In genomic region chr11:126440792-126441514, GRCh38 we compare ENCODE assay signal across 8 cellular contexts.
DNase-seq lines count a peak whose midpoint lies in the region; ATAC-seq and TF ChIP-seq lines count a peak whose summit lies in the region.

No MANE protein-coding gene starts in this region.

- no peak overlapping the region for H3K4me3 ChIP-seq in retinal pigment epithelial cell (ENCODE audit: low read length)

- DNase-seq in GM03348 (ENCODE audit: low spot score) (peak; percentile 95), NCI-H1694 treated with DMSO at 0.1 percent for 48 hours (lab: John Stamatoyannopoulos, UW) (peak; percentile 45), T-helper 2 cell (peak; percentile 45 to 66 (median 52)), anterior cingulate cortex (lab: John Stamatoyannopoulos, UW) (peak in 57 of 58 donors; percentile 22 to 86 (median 64)), hippocampal formation (lab: John Stamatoyannopoulos, UW) (peak; percentile 71 to 72), retinal pigment epithelial cell (ENCODE audit: low read depth) (no peak)

- peak; percentile 87 for TF ChIP-seq CTCF in retinal pigment epithelial cell (conservative IDR thresholded peaks at IDR 0.05; ENCODE audit: low read depth, low read length)

- ATAC-seq in HG02678 (IDR thresholded peaks at IDR 0.05; ENCODE audit: unreplicated experiment) (peak; percentile 75), HG03095 (IDR thresholded peaks at IDR 0.05; ENCODE audit: unreplicated experiment) (no peak)
